In genomic region chr9:123168526-123168925, GRCh38 we compare ENCODE assay signal across 16 cellular contexts.
"Had no signal": no experiment of that assay in that cellular context is flagged by ENCODE, and none has a peak within 500 bp of the region (broad histone marks: within the 10 kb centered on the region; RNA-seq: fewer than 3 reads in every experiment).

No MANE protein-coding gene starts in this region.

- H3K36me3 ChIP-seq: brain microvascular endothelial cell, upper lobe of right lung had no signal

- H3K9me3 ChIP-seq: lower lobe of right lung, upper lobe of right lung had no signal

- H3K27ac Mint-ChIP-seq: activated T-helper 1 cell treated with anti-CD3 and anti-CD28 coated beads, Interleukin-12 subunit alpha, Interleukin-12 subunit beta, Interleukin-2, Interleukin-4 antibody, amounts not matched to agents 30 ng/mL and 10 ng/mL and 1 ng/mL, durations not matched to agents 14 hours and 24 hours and 36 hours; immature natural killer cell had no signal

- FAIRE-seq: TTC549 had no signal

- H3K27ac ChIP-seq: brain microvascular endothelial cell, foreskin keratinocyte, lower lobe of right lung, upper lobe of right lung had no signal

- H3K4me3 Mint-ChIP-seq: activated T-helper 1 cell treated with anti-CD3 and anti-CD28 coated beads, Interleukin-12 subunit alpha, Interleukin-12 subunit beta, Interleukin-2, Interleukin-4 antibody, amounts not matched to agents 30 ng/mL and 10 ng/mL and 1 ng/mL, durations not matched to agents 14 hours and 24 hours and 36 hours; central memory CD8-positive, alpha-beta T cell; immature natural killer cell had no signal

- H3K27me3 ChIP-seq: brain microvascular endothelial cell, foreskin keratinocyte, upper lobe of right lung had no signal

- H3K27me3 Mint-ChIP-seq: central memory CD8-positive, alpha-beta T cell had no signal

- H3K4me1 Mint-ChIP-seq: central memory CD8-positive, alpha-beta T cell had no signal

- ATAC-seq: foreskin keratinocyte, left cardiac atrium, lower lobe of right lung, upper lobe of right lung had no signal

- H3K4me3 ChIP-seq: lower lobe of right lung, upper lobe of right lung had no signal

- H3K9me3 Mint-ChIP-seq: activated T-helper 1 cell treated with anti-CD3 and anti-CD28 coated beads, Interleukin-12 subunit alpha, Interleukin-12 subunit beta, Interleukin-2, Interleukin-4 antibody, amounts not matched to agents 30 ng/mL and 10 ng/mL and 1 ng/mL, durations not matched to agents 14 hours and 24 hours and 36 hours; central memory CD8-positive, alpha-beta T cell; immature natural killer cell had no signal

- DNase-seq: activated CD4-positive, alpha-beta T cell treated with anti-CD3 and anti-CD28 coated beads, Interleukin-2, amount 50 U/mL, for 1 hour; activated naive CD4-positive, alpha-beta T cell treated with Interleukin-2 at 50 U/mL for 16 hours; anterior cingulate cortex; brain microvascular endothelial cell; effector CD8-positive, alpha-beta T cell; foreskin keratinocyte; immature natural killer cell; left cardiac atrium; lower lobe of right lung; stimulated activated CD4-positive, alpha-beta T cell treated with anti-CD3 and anti-CD28 coated beads, Interleukin-2, amount 100 ng/mL, for 48 hours; stimulated activated naive CD4-positive, alpha-beta T cell treated with Interleukin-2 at 50 U/mL for 16 hours; T-helper 2 cell; upper lobe of right lung had no signal

- H3K4me1 ChIP-seq: foreskin keratinocyte, lower lobe of right lung, upper lobe of right lung had no signal
